ENCODE assay signal across 16 cellular contexts in the genomic region with DNA sequence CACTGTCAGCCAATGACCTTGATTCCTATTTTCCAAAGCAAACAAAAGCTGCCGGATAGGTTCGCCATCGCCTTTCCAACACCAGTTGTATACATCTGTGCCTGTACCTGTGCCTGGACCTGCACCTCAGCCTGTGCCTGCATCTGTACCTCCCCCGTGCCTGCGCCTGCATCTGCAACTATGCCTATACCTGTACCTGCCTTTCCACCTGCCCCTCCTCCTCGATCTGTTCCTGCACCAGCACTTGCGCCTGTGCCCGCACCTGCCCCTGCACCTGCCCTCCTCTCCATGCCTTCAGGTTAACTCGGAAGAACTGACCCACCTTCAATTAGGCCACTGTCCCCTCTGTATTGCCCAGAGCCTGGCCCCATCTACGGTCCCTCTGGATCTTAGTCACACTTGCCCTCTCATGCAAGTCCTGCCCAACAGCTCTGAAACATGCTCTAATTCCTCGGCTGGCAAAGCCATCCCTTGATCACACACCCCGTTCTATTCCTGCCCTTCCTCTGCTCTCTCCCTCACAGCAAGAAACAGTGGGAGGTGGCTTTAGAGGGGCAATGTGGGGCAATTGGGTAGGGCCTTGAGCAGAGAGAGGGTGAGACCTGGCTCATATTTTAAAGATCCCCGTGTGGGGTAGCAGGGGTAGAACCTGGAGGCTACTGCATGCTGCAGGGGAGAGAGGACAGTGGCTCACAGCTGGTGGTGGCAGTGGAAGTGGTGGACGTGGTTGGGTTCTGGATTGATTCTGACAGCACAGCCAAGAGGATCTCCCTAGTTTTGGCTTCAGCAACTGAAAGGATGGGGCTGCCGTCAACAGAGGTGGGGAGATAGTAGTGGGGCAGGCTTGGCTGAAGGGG. TPM values are rescaled to one million over a fixed set of nuclear protein-coding genes. Genes with fewer than 3 reads are reported as not detected.
DNase-seq lines count a peak whose midpoint lies in the region; ATAC-seq and TF ChIP-seq lines count a peak whose summit lies in the region.
"Had no signal": no experiment of that assay in that cellular context is flagged by ENCODE, and none has a peak within 500 bp of the region (broad histone marks: within the 10 kb centered on the region; RNA-seq: fewer than 3 reads in every experiment).

No MANE protein-coding gene starts in this region.

- H3K4me1 Mint-ChIP-seq in glutamatergic neuron (ENCODE audit: low read depth, unreplicated experiment) (peaks cover 15% of the 10 kb centered on the region), neural progenitor cell (peaks cover 55% of the 10 kb centered on the region)

- DNase-seq in activated CD8-positive, alpha-beta memory T cell treated with anti-CD3 and anti-CD28 coated beads, Interleukin-2, amount 50 U/mL, for 4 hours: peak; percentile 7
- DNase-seq in activated CD8-positive, alpha-beta memory T cell treated with anti-CD3 and anti-CD28 coated beads for 24 hours: no peak
- DNase-seq in glutamatergic neuron (peak; percentile 5), neural progenitor cell (ENCODE audit: low spot score) (no peak), tibial artery (peak; percentile 11 to 37), HCEC 1CT (no peak)
- DNase-seq: DMS 273 treated with DMSO at 0.1 percent for 48 hours, MV-4-11, NCI-H1417 treated with DMSO at 0.1 percent for 48 hours, NCI-H2029, NCI-H510A treated with DMSO at 0.1 percent for 48 hours, SJCRH30 had no signal

- H3K4me3 ChIP-seq in neural progenitor cell (no peak overlapping the region), tibial artery (no peak overlapping the region)
- H3K4me3 ChIP-seq: BLaER1, SJCRH30 had no signal

- H3K4me3 Mint-ChIP-seq in glutamatergic neuron (ENCODE audit: unreplicated experiment) (no peak overlapping the region), neural progenitor cell (no peak overlapping the region)

- H3K27ac ChIP-seq in neural progenitor cell (no peak overlapping the region), tibial artery (no peak overlapping the region)
- H3K27ac ChIP-seq: 22Rv1, BLaER1, SJCRH30 had no signal

- TF ChIP-seq CTCF in glutamatergic neuron (IDR thresholded peaks at IDR 0.05; ENCODE audit: partially characterized antibody, unreplicated experiment): no peak
- TF ChIP-seq CTCF in neural progenitor cell (IDR thresholded peaks at IDR 0.05): no peak
- TF ChIP-seq CTCF in tibial artery (IDR thresholded peaks at IDR 0.05): no peak

- no peak overlapping the region for H3K4me2 ChIP-seq in neural progenitor cell
- H3K4me2 ChIP-seq: BLaER1 had no signal

- H3K36me3 ChIP-seq in neural progenitor cell (no peaks in the 10 kb centered on the region), tibial artery (no peaks in the 10 kb centered on the region)
- H3K36me3 ChIP-seq: BLaER1, SJCRH30 had no signal

- no peaks in the 10 kb centered on the region for H3K9me3 ChIP-seq in neural progenitor cell (ENCODE audit: low read depth)
- H3K9me3 ChIP-seq in tibial artery: no peaks in the 10 kb centered on the region
- H3K9me3 ChIP-seq: BLaER1 had no signal

- H3K27me3 Mint-ChIP-seq in glutamatergic neuron (ENCODE audit: unreplicated experiment) (peaks cover 12% of the 10 kb centered on the region), neural progenitor cell (ENCODE audit: insufficient read depth, low read depth) (peaks cover 17% of the 10 kb centered on the region)

- intact Hi-C loops in tibial artery (cut with DNase I; ENCODE audit: low total_unique reads): loop anchor here (10.0 kb wide), 1 partner anchor 783 kb away; no protein-coding TSS in a partner anchor

- H2AFZ ChIP-seq in neural progenitor cell (replicated peaks): no peak overlapping the region

- H3K27ac Mint-ChIP-seq in glutamatergic neuron (ENCODE audit: unreplicated experiment) (no peak overlapping the region), neural progenitor cell (peak overlapping the region; percentile 37)

- H3K36me3 Mint-ChIP-seq in glutamatergic neuron (ENCODE audit: unreplicated experiment) (no peaks in the 10 kb centered on the region), neural progenitor cell (no peaks in the 10 kb centered on the region)

- no peaks in the 10 kb centered on the region for H3K79me2 ChIP-seq in neural progenitor cell (ENCODE audit: low read depth)

- ATAC-seq in HG02588 (IDR thresholded peaks at IDR 0.05; ENCODE audit: unreplicated experiment) (no peak), GM18858 (IDR thresholded peaks at IDR 0.05; ENCODE audit: unreplicated experiment) (no peak)

- peaks cover 4% of the 10 kb centered on the region for H3K9me3 Mint-ChIP-seq in glutamatergic neuron (ENCODE audit: unreplicated experiment)
- peaks cover 5% of the 10 kb centered on the region for H3K9me3 Mint-ChIP-seq in neural progenitor cell

- H3K4me1 ChIP-seq in neural progenitor cell (peaks cover 6% of the 10 kb centered on the region), tibial artery (peaks cover 0 to 8% (median 0%) of the 10 kb centered on the region in 4 donors)
- H3K4me1 ChIP-seq: SJCRH30 had no signal

- H3F3A ChIP-seq in neural progenitor cell (ENCODE audit: low read depth): no peaks in the 10 kb centered on the region

- H3K9ac ChIP-seq in neural progenitor cell: no peak overlapping the region
- H3K9ac ChIP-seq: BLaER1 had no signal

- peaks cover 10% of the 10 kb centered on the region for H4K20me1 ChIP-seq in neural progenitor cell (ENCODE audit: low read depth)
- H4K20me1 ChIP-seq: BLaER1 had no signal

- H3K27me3 ChIP-seq in neural progenitor cell (peaks cover 20% of the 10 kb centered on the region), tibial artery (peaks cover 0 to 40% of the 10 kb centered on the region in 2 donors)
- H3K27me3 ChIP-seq: BLaER1 had no signal

RNA-seq across cellular contexts. Expression of gene PHYKPL, which starts 59.6 kb away (rescaled TPM):
- total RNA-seq in glutamatergic neuron (ENCODE audit: unreplicated experiment): 89.7 TPM
- total RNA-seq in neural progenitor cell (ENCODE audit: low replicate concordance): 20.5 and 25.9 TPM in 2 replicates

Comparison
In these comparisons a context has a peak if more than half of its experiments do, and no peak if none do; other contexts are left out.
1. DNase-seq: peak in activated CD8-positive, alpha-beta memory T cell treated with anti-CD3 and anti-CD28 coated beads, Interleukin-2, amount 50 U/mL, for 4 hours (single experiment), glutamatergic neuron (single experiment) and tibial artery (2 of 2); none in activated CD8-positive, alpha-beta memory T cell treated with anti-CD3 and anti-CD28 coated beads for 24 hours (single experiment), neural progenitor cell (single experiment) and HCEC 1CT (single experiment).